Comparison of ENCODE assay signal across 21 cellular contexts in the genomic region with DNA sequence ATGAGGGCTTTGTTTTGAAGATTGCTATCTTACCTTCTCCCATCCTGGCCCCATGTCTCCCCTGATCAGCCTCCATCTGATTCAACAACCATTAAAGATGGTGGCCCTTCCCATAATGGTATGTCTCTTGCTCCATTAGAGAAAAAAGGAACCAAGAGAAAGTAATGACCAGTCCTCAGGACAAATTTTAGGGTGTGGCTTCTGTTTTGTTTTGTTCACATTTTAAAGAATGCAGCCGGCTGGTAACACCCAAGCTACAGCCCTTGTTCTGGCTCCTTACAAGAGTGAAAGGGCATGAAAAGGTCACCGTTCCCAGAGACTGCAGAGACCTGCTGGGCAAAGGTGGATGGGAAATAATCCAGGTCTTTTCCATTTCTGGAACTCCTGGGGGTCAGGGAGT.
"Had no signal": no experiment of that assay in that cellular context is flagged by ENCODE, and none has a peak within 500 bp of the region (broad histone marks: within the 10 kb centered on the region; RNA-seq: fewer than 3 reads in every experiment).

No MANE protein-coding gene starts in this region.

- H3K27me3 ChIP-seq: colonic mucosa had no signal

- DNase-seq: activated CD4-positive, alpha-beta T cell treated with anti-CD3 and anti-CD28 coated beads, Interleukin-2, amount 10 ng/mL, durations not matched to agents 24 days and 14 days; activated CD8-positive, alpha-beta memory T cell treated with anti-CD3 and anti-CD28 coated beads, Interleukin-2, amount 50 U/mL, for 4 hours; activated naive CD4-positive, alpha-beta T cell treated with anti-CD3 and anti-CD28 coated beads for 36 hours; activated naive CD8-positive, alpha-beta T cell treated with anti-CD3 and anti-CD28 coated beads, Interleukin-2, amount 50 U/mL, for 24 hours; activated T-cell treated with anti-CD3 and anti-CD28 coated beads, Interleukin-2, amount 50 U/mL, for 4 hours; anterior cingulate cortex; central memory CD4-positive, alpha-beta T cell; colonic mucosa; endodermal cell; foreskin melanocyte; glutamatergic neuron; hippocampal formation; occipital lobe; right cardiac atrium; small intestine; stimulated activated CD4-positive, alpha-beta T cell treated with anti-CD3 and anti-CD28 coated beads, Interleukin-15, amount 100 ng/mL, for 24 hours; stimulated activated CD4-positive, alpha-beta T cell treated with anti-CD3 and anti-CD28 coated beads, Interleukin-2, amount 100 ng/mL, for 48 hours; stimulated activated naive CD8-positive, alpha-beta T cell treated with anti-CD3 and anti-CD28 coated beads, Interleukin-15, amount 100 ng/mL, for 72 hours; T1000 had no signal

- H3K4me1 ChIP-seq: colonic mucosa had no signal

- ATAC-seq: activated naive CD8-positive, alpha-beta T cell treated with anti-CD3 and anti-CD28 coated beads, Interleukin-2, amount 50 U/mL, for 24 hours; activated T-cell treated with anti-CD3 and anti-CD28 coated beads, Interleukin-2, amount 50 U/mL, for 4 hours; left lobe of liver; stimulated activated naive CD8-positive, alpha-beta T cell treated with anti-CD3 and anti-CD28 coated beads, Interleukin-15, amount 100 ng/mL, for 72 hours had no signal

- FAIRE-seq: small intestine, urothelium cell line had no signal

- H3K4me3 ChIP-seq: colonic mucosa had no signal

- H3K27ac ChIP-seq: colonic mucosa had no signal

- H3K9me3 ChIP-seq: colonic mucosa had no signal

- H3K36me3 ChIP-seq: colonic mucosa had no signal
